In genomic region chr19:43586346-43586745, GRCh38 we compare ENCODE assay signal across 24 cellular contexts. TPM values are rescaled to one million over a fixed set of nuclear protein-coding genes. Genes with fewer than 3 reads are reported as not detected.
"Had no signal": no experiment of that assay in that cellular context is flagged by ENCODE, and none has a peak within 500 bp of the region (broad histone marks: within the 10 kb centered on the region; RNA-seq: fewer than 3 reads in every experiment).

No MANE protein-coding gene starts in this region.

- DNase-seq: activated CD4-positive, alpha-beta T cell treated with anti-CD3 and anti-CD28 coated beads for 36 hours; activated CD8-positive, alpha-beta memory T cell treated with anti-CD3 and anti-CD28 coated beads, Interleukin-2, amount 50 U/mL, for 48 hours; activated CD8-positive, alpha-beta T cell treated with anti-CD3 and anti-CD28 coated beads for 36 hours; activated T-cell treated with anti-CD3 and anti-CD28 coated beads, Interleukin-2, amount 50 U/mL, for 1 hour; amygdala; Kasumi-1; KBM-7; NCI-H1092; NCI-H1417; NCI-H1930; NCI-H2107; NCI-H2171 treated with DMSO at 0.1 percent for 48 hours; NCI-H510A treated with DMSO at 0.1 percent for 48 hours; NCI-H69; PC-3; SHP77; T-cell; T-helper 2 cell; T1000 had no signal

- H3K4me3 Mint-ChIP-seq: activated CD4-positive, alpha-beta T cell treated with anti-CD3 and anti-CD28 coated beads for 36 hours; activated CD8-positive, alpha-beta T cell treated with anti-CD3 and anti-CD28 coated beads for 36 hours; activated naive CD4-positive, alpha-beta T cell treated with anti-CD3 and anti-CD28 coated beads, Interleukin-2, amount 50 U/mL, for 24 hours; brain; T-cell had no signal

- H3K4me3 ChIP-seq: cardiac muscle cell had no signal

- ATAC-seq: activated CD4-positive, alpha-beta T cell treated with anti-CD3 and anti-CD28 coated beads for 36 hours; activated CD8-positive, alpha-beta T cell treated with anti-CD3 and anti-CD28 coated beads for 36 hours; PC-3; T-cell had no signal

- H3K9me3 Mint-ChIP-seq: activated CD8-positive, alpha-beta T cell treated with anti-CD3 and anti-CD28 coated beads for 36 hours; activated naive CD4-positive, alpha-beta T cell treated with anti-CD3 and anti-CD28 coated beads, Interleukin-2, amount 50 U/mL, for 24 hours; T-cell had no signal

- H3K27ac ChIP-seq: cardiac muscle cell had no signal

- H3K27ac Mint-ChIP-seq: activated CD4-positive, alpha-beta T cell treated with anti-CD3 and anti-CD28 coated beads for 36 hours; activated CD8-positive, alpha-beta T cell treated with anti-CD3 and anti-CD28 coated beads for 36 hours; activated naive CD4-positive, alpha-beta T cell treated with anti-CD3 and anti-CD28 coated beads, Interleukin-2, amount 50 U/mL, for 24 hours; T-cell had no signal

- H3K27me3 ChIP-seq: cardiac muscle cell had no signal

- H3K27me3 Mint-ChIP-seq: activated CD4-positive, alpha-beta T cell treated with anti-CD3 and anti-CD28 coated beads for 36 hours; activated CD8-positive, alpha-beta T cell treated with anti-CD3 and anti-CD28 coated beads for 36 hours; activated naive CD4-positive, alpha-beta T cell treated with anti-CD3 and anti-CD28 coated beads, Interleukin-2, amount 50 U/mL, for 24 hours; T-cell had no signal

RNA-seq across cellular contexts. Expression of gene PINLYP, which starts 10.7 kb away (rescaled TPM):
- total RNA-seq: MCF 10A, SK-MEL-5 had no signal

RNA-seq across cellular contexts. Expression of gene SRRM5, which starts 25.5 kb away (rescaled TPM):
- total RNA-seq: SK-MEL-5 had no signal
